In the genomic region with DNA sequence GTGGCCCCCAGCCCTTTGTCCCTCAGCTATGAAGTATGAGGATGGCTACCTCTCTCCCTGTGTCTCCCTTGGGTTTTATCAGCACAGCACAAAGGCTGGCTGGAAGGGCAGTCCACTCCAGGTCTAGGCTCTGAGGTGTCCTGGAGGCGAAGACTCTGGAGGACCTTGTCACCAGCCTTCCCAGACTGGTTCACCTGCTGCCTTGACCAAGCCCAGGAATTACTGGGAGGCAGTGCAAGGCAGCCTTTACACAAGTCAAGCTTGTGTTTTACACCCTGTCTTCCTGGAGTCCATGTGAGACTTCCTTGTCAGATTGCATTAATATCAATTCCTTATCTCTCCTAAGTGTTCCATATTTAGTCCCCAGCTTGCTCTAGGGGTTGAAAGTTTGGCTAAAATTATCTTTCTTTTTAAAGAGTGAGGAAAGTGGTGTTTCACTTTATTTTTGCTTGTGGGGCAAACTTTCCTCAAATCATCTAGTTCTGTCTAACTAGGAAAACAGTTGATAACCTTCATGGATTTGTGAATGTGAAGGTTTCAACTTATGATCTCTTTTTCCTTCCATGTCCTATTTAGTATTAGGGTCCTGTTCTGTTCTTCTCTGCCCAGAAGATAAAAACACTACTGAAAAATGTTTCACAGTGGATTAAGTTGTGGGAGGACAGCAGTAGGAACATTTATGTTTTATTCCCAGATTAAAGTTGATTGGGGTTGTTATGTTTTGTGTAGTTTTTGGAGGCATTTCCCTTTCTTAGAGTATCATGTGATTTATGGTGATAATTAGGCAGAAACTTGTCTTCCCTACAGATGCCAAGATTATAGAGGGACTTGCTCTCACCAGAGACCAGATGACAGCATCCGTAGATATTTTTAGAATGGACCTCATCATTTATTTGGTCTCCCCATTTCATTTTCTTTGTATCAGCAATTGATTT, we compare ENCODE assay signal across 1 cellular context.
TF ChIP-seq lines count a peak whose summit lies in the region.

No MANE protein-coding gene starts in this region.

TF ChIP-seq in HEK293, 187 proteins besides CTCF, POLR2A, EP300 and RAD21 (continued from another document):
- TF ChIP-seq, protein P1, sequence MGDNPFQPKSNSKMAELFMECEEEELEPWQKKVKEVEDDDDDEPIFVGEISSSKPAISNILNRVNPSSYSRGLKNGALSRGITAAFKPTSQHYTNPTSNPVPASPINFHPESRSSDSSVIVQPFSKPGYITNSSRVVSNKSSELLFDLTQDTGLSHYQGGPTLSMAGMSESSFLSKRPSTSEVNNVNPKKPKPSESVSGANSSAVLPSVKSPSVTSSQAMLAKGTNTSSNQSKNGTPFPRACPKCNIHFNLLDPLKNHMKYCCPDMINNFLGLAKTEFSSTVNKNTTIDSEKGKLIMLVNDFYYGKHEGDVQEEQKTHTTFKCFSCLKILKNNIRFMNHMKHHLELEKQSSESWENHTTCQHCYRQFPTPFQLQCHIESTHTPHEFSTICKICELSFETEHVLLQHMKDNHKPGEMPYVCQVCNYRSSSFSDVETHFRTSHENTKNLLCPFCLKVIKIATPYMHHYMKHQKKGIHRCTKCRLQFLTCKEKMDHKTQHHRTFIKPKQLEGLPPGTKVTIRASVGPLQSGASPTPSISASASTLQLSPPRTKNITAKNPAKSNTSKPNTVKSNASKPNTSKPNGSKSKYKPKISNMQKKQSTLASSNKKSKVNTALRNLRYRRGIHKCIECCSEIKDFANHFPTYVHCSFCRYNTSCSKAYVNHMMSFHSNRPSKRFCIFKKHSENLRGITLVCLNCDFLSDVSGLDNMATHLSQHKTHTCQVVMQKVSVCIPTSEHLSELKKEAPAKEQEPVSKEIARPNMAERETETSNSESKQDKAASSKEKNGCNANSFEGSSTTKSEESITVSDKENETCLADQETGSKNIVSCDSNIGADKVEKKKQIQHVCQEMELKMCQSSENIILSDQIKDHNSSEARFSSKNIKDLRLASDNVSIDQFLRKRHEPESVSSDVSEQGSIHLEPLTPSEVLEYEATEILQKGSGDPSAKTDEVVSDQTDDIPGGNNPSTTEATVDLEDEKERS (tag by site-specific recombination; IDR thresholded peaks at IDR 0.05) = no peak
- TF ChIP-seq, protein P2, sequence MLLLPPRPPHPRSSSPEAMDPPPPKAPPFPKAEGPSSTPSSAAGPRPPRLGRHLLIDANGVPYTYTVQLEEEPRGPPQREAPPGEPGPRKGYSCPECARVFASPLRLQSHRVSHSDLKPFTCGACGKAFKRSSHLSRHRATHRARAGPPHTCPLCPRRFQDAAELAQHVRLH (tag by site-specific recombination; IDR thresholded peaks at IDR 0.05) = 0 out of 2 replicates have a peak, but pooled peaks have one; percentile 36
- TF ChIP-seq ZNF366 (tag by site-specific recombination; conservative IDR thresholded peaks at IDR 0.05) (peak; percentile 76), ZNF335 (tag by site-specific recombination; conservative IDR thresholded peaks at IDR 0.05) (peak; percentile 25; the same call in 1 of the 2 replicates), ZNF555 (tag by site-specific recombination; conservative IDR thresholded peaks at IDR 0.05) (no peak), KLF16 (tag by site-specific recombination; IDR thresholded peaks at IDR 0.05) (peak; percentile 44), ZNF292 (tag by site-specific recombination; IDR thresholded peaks at IDR 0.05; ENCODE audit: borderline replicate concordance, low read depth) (no peak), PRDM1 (tag by site-specific recombination; IDR thresholded peaks at IDR 0.05) (peak; percentile 64)
TF ChIP-seq in HEK293: peak in this region for 22.
